In genomic region chr16:85750021-85750826, GRCh38 we compare ENCODE assay signal across 8 cellular contexts. TPM values are rescaled to one million over a fixed set of nuclear protein-coding genes. Genes with fewer than 3 reads are reported as not detected.
DNase-seq lines count a peak whose midpoint lies in the region; ATAC-seq and TF ChIP-seq lines count a peak whose summit lies in the region.

No MANE protein-coding gene starts in this region.

- H3K4me1 Mint-ChIP-seq in CD4-positive, alpha-beta T cell (ENCODE audit: low read depth) = peaks cover 5% of the 10 kb centered on the region

- peak in 1 of 10 experiments; percentile 4 for DNase-seq in CD4-positive, alpha-beta T cell
- no peak for DNase-seq in HCT116 (ENCODE audit: low read depth, low spot score)
- DNase-seq in fibroblast of the aortic adventitia (ENCODE audit: low read depth) = peak; percentile 47
- peak in 4 of 5 donors; percentile 20 to 66 (median 49) for DNase-seq in ovary
- no peak for DNase-seq in activated effector memory CD4-positive, alpha-beta T cell treated with Interleukin-2 at 50 U/mL for 16 hours
- DNase-seq in OCI-M2 (lab: John Stamatoyannopoulos, UW; ENCODE audit: unreplicated experiment) = no peak
- DNase-seq in NCI-H128 (lab: John Stamatoyannopoulos, UW; ENCODE audit: unreplicated experiment) = no peak

- H3K9me2 ChIP-seq in HCT116 (ENCODE audit: insufficient read depth) = no peaks in the 10 kb centered on the region

- no peak for TF ChIP-seq EP300 in ovary (IDR thresholded peaks at IDR 0.05)

- H3K27ac Mint-ChIP-seq in CD4-positive, alpha-beta T cell = no peak overlapping the region

- RAD21 ChIA-PET in HCT116 (lab: Charles Lee; ENCODE audit: low non-redundant PET in 1 of 2, low total read pairs in 2 of 2, uncharacterized antibody in 2 of 2, unreplicated experiment in 2 of 2) = no interaction called here

- peak overlapping the region; percentile 95 for H3K9ac ChIP-seq in HCT116 (ENCODE audit: low read length)

- peaks cover 34% of the 10 kb centered on the region for H3K79me2 ChIP-seq in HCT116 (ENCODE audit: insufficient read depth, low read length)

- peaks cover 38% of the 10 kb centered on the region for H3K27me3 Mint-ChIP-seq in CD4-positive, alpha-beta T cell

- no peak for TF ChIP-seq CTCF in CD4-positive, alpha-beta T cell (IDR thresholded peaks at IDR 0.05)
- TF ChIP-seq CTCF in HCT116 (IDR thresholded peaks at IDR 0.05 in 2 of 3, conservative IDR thresholded peaks at IDR 0.05 in 1 of 3; ENCODE audit: borderline replicate concordance in 1 of 3, insufficient read depth in 1 of 3, low read depth in 2 of 3, low read length in 2 of 3) (peak in 1 of 3 experiments; percentile 13; a peak in 2 of 6 replicates), WI38 (IDR thresholded peaks at IDR 0.05; ENCODE audit: low read depth, low read length) (no peak; the same call in 1 of the 2 replicates), fibroblast of the aortic adventitia (IDR thresholded peaks at IDR 0.05; ENCODE audit: insufficient read depth, low read length) (peak; percentile 7), ovary (IDR thresholded peaks at IDR 0.05) (no peak)

- no peaks in the 10 kb centered on the region for H3K9me3 Mint-ChIP-seq in CD4-positive, alpha-beta T cell

- 1 to 4% (median 2%) methylated on average over 25 to 56 of the region's 56 CpGs for WGBS in ovary, 3 donors

- intact Hi-C loops in CD4-positive, alpha-beta T cell (cut with DNase I, micrococcal nuclease) = no loop called here
- intact Hi-C loops in HCT116 (cut with micrococcal nuclease) (no loop called here), ovary (cut with DNase I) (no loop called here)

- no TSS peak for BruUV-seq in HCT116 (replicated peaks; lab: Mats Ljungman, UMichigan)

- CTCF ChIA-PET in CD4-positive, alpha-beta T cell (lab: Charles Lee) = no interaction called here
- CTCF ChIA-PET in HCT116 (lab: Charles Lee) = interaction anchor here (1.8 to 3.0 kb wide), 2 partner anchors 10 to 12 kb away, joined by 4 to 13 read pairs; no protein-coding TSS in a partner anchor

- POLR2A ChIA-PET in CD4-positive, alpha-beta T cell (lab: Charles Lee) = interaction anchor here (0.8 kb wide), 1 partner anchor 12 kb away, joined by 3 read pairs; no protein-coding TSS in a partner anchor
- POLR2A ChIA-PET in HCT116 (lab: Charles Lee) = no interaction called here

- no peak for TF ChIP-seq POLR2A in HCT116 (IDR thresholded peaks at IDR 0.05; ENCODE audit: borderline replicate concordance, extremely low read depth, insufficient read depth, insufficient read length)
- TF ChIP-seq POLR2A in ovary (IDR thresholded peaks at IDR 0.05) = no peak

- H3K9me3 ChIP-seq in CD4-positive, alpha-beta T cell (ENCODE audit: control insufficient read depth, low read length) = no peaks in the 10 kb centered on the region
- H3K9me3 ChIP-seq in HCT116 (ENCODE audit: control insufficient read depth in 1 of 2, insufficient read depth in 1 of 2, low read depth in 1 of 2, low read length in 2 of 2) (no peaks in the 10 kb centered on the region), ovary (no peaks in the 10 kb centered on the region)

- peaks cover 37% of the 10 kb centered on the region for H3K27me3 ChIP-seq in CD4-positive, alpha-beta T cell (ENCODE audit: control insufficient read depth, insufficient read depth, low read length)
- H3K27me3 ChIP-seq in HCT116 (ENCODE audit: insufficient read depth, low read length) = no peaks in the 10 kb centered on the region; the same call in 1 of the 2 replicates
- H3K27me3 ChIP-seq in ovary = no peaks in the 10 kb centered on the region

- no peaks in the 10 kb centered on the region for H3K36me3 Mint-ChIP-seq in CD4-positive, alpha-beta T cell (ENCODE audit: low read depth)

- H3K36me3 ChIP-seq in HCT116 (ENCODE audit: control insufficient read depth in 1 of 2, insufficient read depth in 2 of 2, low read length in 2 of 2) (no peaks in the 10 kb centered on the region), ovary (no peaks in the 10 kb centered on the region)

- no peaks in the 10 kb centered on the region for H4K20me1 ChIP-seq in HCT116 (ENCODE audit: insufficient read depth)

- H3K27ac ChIP-seq in CD4-positive, alpha-beta T cell (ENCODE audit: low read depth, low read length) = no peak overlapping the region
- H3K27ac ChIP-seq in HCT116 (ENCODE audit: low read depth, low read length) (peak overlapping the region; percentile 82), ovary (no peak overlapping the region)

- H3K4me3 Mint-ChIP-seq in CD4-positive, alpha-beta T cell = peak overlapping the region; percentile 88

- peak overlapping the region; percentile 32 for H2AFZ ChIP-seq in HCT116 (ENCODE audit: low read depth, low read length, poor library complexity, severe bottlenecking)

- no peak for TF ChIP-seq RAD21 in HCT116 (IDR thresholded peaks at IDR 0.05; ENCODE audit: low read depth)

- H3K4me1 ChIP-seq in HCT116 (ENCODE audit: control insufficient read depth in 1 of 2, insufficient read depth in 2 of 2, low read length in 2 of 2) (peaks cover 50 to 71% of the 10 kb centered on the region in 2 experiments), ovary (ENCODE audit: insufficient read depth) (peaks cover 5% of the 10 kb centered on the region)

- H3K4me3 ChIP-seq in HCT116 (replicated peaks in 1 of 2; ENCODE audit: low read depth in 1 of 2, low read length in 2 of 2) (peak overlapping the region; percentile 69 to 72), WI38 (ENCODE audit: low read depth, low read length) (peak overlapping the region; percentile 69), fibroblast of the aortic adventitia (ENCODE audit: low read depth, low read length) (peak overlapping the region; percentile 69), ovary (peak overlapping the region; percentile 37)

- peak overlapping the region; percentile 79 for H3K4me2 ChIP-seq in HCT116 (ENCODE audit: low read length)

- peak; percentile 48 for ATAC-seq in CD4-positive, alpha-beta T cell (ENCODE audit: poor library complexity)
- peak; percentile 56 for ATAC-seq in HCT116

TF ChIP-seq in HCT116, 20 proteins besides CTCF, POLR2A, EP300 and RAD21:
- no peak for TF ChIP-seq SP1 (IDR thresholded peaks at IDR 0.05; ENCODE audit: low read depth)
- no peak for TF ChIP-seq TCF7L2 (IDR thresholded peaks at IDR 0.05; ENCODE audit: borderline replicate concordance, extremely low read depth, insufficient read depth, insufficient read length)
- no peak for TF ChIP-seq ZNF274 (IDR thresholded peaks at IDR 0.05; ENCODE audit: low read depth, low read length)
- TF ChIP-seq CEBPB (IDR thresholded peaks at IDR 0.05; ENCODE audit: low read depth) = no peak
- TF ChIP-seq YY1 (IDR thresholded peaks at IDR 0.05; ENCODE audit: extremely low read depth, insufficient replicate concordance, low read depth, low read length) = no peak
- no peak for TF ChIP-seq EZH2phosphoT487 (IDR thresholded peaks at IDR 0.05; ENCODE audit: borderline replicate concordance)
- peak; percentile 47; the same call in 1 of the 2 replicates for TF ChIP-seq POLR2AphosphoS5 (IDR thresholded peaks at IDR 0.05; ENCODE audit: low read depth, low read length)

RNA-seq across cellular contexts. Expression of gene C16orf74, which starts 0.7 kb away (rescaled TPM):
- 1 to 10 TPM; 2.1 to 2.9 TPM for total RNA-seq in CD4-positive, alpha-beta T cell
- total RNA-seq in HCT116 (2021; ENCODE audit: unreplicated experiment) (30.0 TPM), fibroblast of the aortic adventitia (ENCODE audit: low replicate concordance) (0.81 and 12.0 TPM in 2 replicates), ovary (1 to 10 TPM in 1 of 7 donors, under 1 TPM in 5, not detected in 1; 0.38 to 1.5 (median 0.60) TPM)
- 30.2 and 35.4 TPM in 2 replicates for polyA plus RNA-seq in HCT116 (2012)
- 1 to 10 TPM in 1 of 2 donors, not detected in 1; 1.2 TPM for polyA plus RNA-seq in ovary

RNA-seq across cellular contexts. Expression of gene EMC8, which starts 49.1 kb away (rescaled TPM):
- total RNA-seq in CD4-positive, alpha-beta T cell = 10 to 100 TPM; 38.9 to 41.7 TPM
- total RNA-seq in HCT116 (2021; ENCODE audit: unreplicated experiment) (73.0 TPM), fibroblast of the aortic adventitia (ENCODE audit: low replicate concordance) (18.6 and 23.8 TPM in 2 replicates), ovary (10 to 100 TPM; 16.6 to 32.5 (median 21.5) TPM)
- polyA plus RNA-seq in HCT116 (2012) = 53.7 and 56.0 TPM in 2 replicates
- 10 to 100 TPM in 1 of 2 donors, 1 to 10 TPM in 1; 9.4 to 15.0 TPM for polyA plus RNA-seq in ovary

RNA-seq across cellular contexts. Expression of gene COX4I1, which starts 49.3 kb away (rescaled TPM):
- 100 to 1,000 TPM; 749 to 750 TPM for total RNA-seq in CD4-positive, alpha-beta T cell
- total RNA-seq in HCT116 (2021; ENCODE audit: unreplicated experiment) (839 TPM), fibroblast of the aortic adventitia (ENCODE audit: low replicate concordance) (348 and 421 TPM in 2 replicates), ovary (100 to 1,000 TPM; 378 to 540 (median 455) TPM)
- 1,327 and 1,340 TPM in 2 replicates for polyA plus RNA-seq in HCT116 (2012)
- 100 to 1,000 TPM; 484 to 750 TPM for polyA plus RNA-seq in ovary

Comparison
In these comparisons a context has a peak if more than half of its experiments do, and no peak if none do; other contexts are left out.
1. DNase-seq: peak in fibroblast of the aortic adventitia (single experiment) and ovary (4 of 5); none in HCT116 (single experiment), activated effector memory CD4-positive, alpha-beta T cell treated with Interleukin-2 at 50 U/mL for 16 hours (single experiment), OCI-M2 (single experiment) and NCI-H128 (single experiment).
2. Peak in every context shown above with its lines, with median percentiles within 50 percentile points of each other: H3K4me3 ChIP-seq.